Comparison of ENCODE assay signal across 14 cellular contexts in the genomic region with DNA sequence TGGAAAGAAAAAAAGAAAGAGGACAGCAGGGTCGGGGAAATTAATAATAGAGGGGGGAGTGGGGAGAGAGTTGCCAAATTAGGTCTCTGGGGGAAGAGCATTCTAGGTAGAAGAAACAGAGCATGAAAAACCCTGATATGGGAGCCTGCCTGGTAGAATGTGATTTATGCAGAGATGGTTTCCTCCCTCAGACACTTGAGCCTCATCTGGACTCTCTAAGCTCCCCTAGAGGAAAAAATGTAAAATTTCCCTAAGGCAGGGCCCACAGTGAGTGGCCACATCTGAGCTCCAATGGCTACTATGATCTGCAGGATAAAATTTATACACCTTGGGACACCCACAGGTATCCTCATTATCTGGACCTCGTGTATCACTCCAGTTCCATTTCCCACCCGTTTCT. TPM values are rescaled to one million over a fixed set of nuclear protein-coding genes. Genes with fewer than 3 reads are reported as not detected.
A peak's percentile ranks its signal among the peaks of the same experiment; 100 is the strongest.
DNase-seq lines count a peak whose midpoint lies in the region; ATAC-seq, FAIRE-seq and TF ChIP-seq lines count a peak whose summit lies in the region.
"Had no signal": no experiment of that assay in that cellular context is flagged by ENCODE, and none has a peak within 500 bp of the region (broad histone marks: within the 10 kb centered on the region; RNA-seq: fewer than 3 reads in every experiment).

No MANE protein-coding gene starts in this region.

- FAIRE-seq in bronchial epithelial cell (lab: Jason Lieb, UNC): no peak

- ATAC-seq in right lobe of liver (no peak), HG03469 (IDR thresholded peaks at IDR 0.05; ENCODE audit: unreplicated experiment) (no peak), GM18870 (IDR thresholded peaks at IDR 0.05; ENCODE audit: unreplicated experiment) (no peak)

- POLR2A ChIA-PET in AG04450 (lab: Yijun Ruan, JAX): no interaction called here

- H3K27me3 ChIP-seq in AG04450 (ENCODE audit: control insufficient read depth, insufficient read depth, low read length) (no peaks in the 10 kb centered on the region), bronchial epithelial cell (ENCODE audit: control insufficient read depth, insufficient read depth, low read length) (no peaks in the 10 kb centered on the region), right lobe of liver (no peaks in the 10 kb centered on the region)

- H3K4me3 ChIP-seq in AG04450 (ENCODE audit: low read depth, low read length) (no peak overlapping the region), HFF-Myc (replicated peaks; ENCODE audit: low read depth, low read length) (no peak overlapping the region), bronchial epithelial cell (ENCODE audit: low read depth, low read length) (no peak overlapping the region), right lobe of liver (no peak overlapping the region)
- H3K4me3 ChIP-seq: esophagus muscularis mucosa had no signal

- no peak for TF ChIP-seq POLR2A in right lobe of liver (IDR thresholded peaks at IDR 0.05)

- intact Hi-C loops in right lobe of liver (cut with DNase I): no loop called here

- H3K36me3 ChIP-seq in bronchial epithelial cell (ENCODE audit: control insufficient read depth, insufficient read depth, low read length): no peaks in the 10 kb centered on the region
- no peaks in the 10 kb centered on the region for H3K36me3 ChIP-seq in right lobe of liver
- H3K36me3 ChIP-seq: esophagus muscularis mucosa had no signal

- H3K27ac ChIP-seq in AG04450 (ENCODE audit: low read depth, low read length) (no peak overlapping the region), right lobe of liver (peak overlapping the region in 2 of 3 donors; percentile 12 to 40)
- H3K27ac ChIP-seq: VCaP had no signal

- WGBS in right lobe of liver (ENCODE audit: insufficient coverage, low coverage, low lambda C conversion rate, missing lambda C conversion rate): 83% methylated on average over 3 of the region's 3 CpGs

- H3K4me1 ChIP-seq in right lobe of liver: peaks cover 0 to 33% (median 1%) of the 10 kb centered on the region in 4 donors

- TF ChIP-seq CTCF in AG04450 (IDR thresholded peaks at IDR 0.05; ENCODE audit: low read depth, low read length) (peak; percentile 55), HFF-Myc (IDR thresholded peaks at IDR 0.05; ENCODE audit: low read depth, low read length, missing control alignments) (peak; percentile 35), bronchial epithelial cell (IDR thresholded peaks at IDR 0.05; ENCODE audit: insufficient read depth, low read length, severe bottlenecking) (peak; percentile 30), right lobe of liver (IDR thresholded peaks at IDR 0.05) (peak in 1 of 4 donors; percentile 12)

- DNase-seq in AG04450 (ENCODE audit: low read depth, low spot score) (no peak), HFF-Myc (ENCODE audit: extremely low read depth, low read depth) (no peak), bronchial epithelial cell (ENCODE audit: low read depth) (no peak), right lobe of liver (peak in 1 of 3 donors; percentile 4), NOMO-1 treated with dmso at 0.1 percent for 144 hours (lab: John Stamatoyannopoulos, UW; ENCODE audit: unreplicated experiment) (no peak), occipital lobe (lab: John Stamatoyannopoulos, UW) (no peak)
- DNase-seq: activated naive CD4-positive, alpha-beta T cell; DMS79; naive B cell had no signal

- H3K9me3 ChIP-seq in AG04450 (ENCODE audit: control insufficient read depth, insufficient read depth, low read length): no peaks in the 10 kb centered on the region; the same call in 1 of the 2 replicates
- no peaks in the 10 kb centered on the region for H3K9me3 ChIP-seq in right lobe of liver
- H3K9me3 ChIP-seq: esophagus muscularis mucosa had no signal

- CTCF ChIA-PET in AG04450 (lab: Charles Lee): interaction anchor here (0.8 to 1.7 kb wide), 5 partner anchors 10 to 51 kb away, joined by 3 to 6 read pairs (median 3); no protein-coding TSS in a partner anchor

RNA-seq across cellular contexts. Expression of gene EPAS1, which starts 20.6 kb away (rescaled TPM):
- polyA plus RNA-seq in AG04450 (2011; rRNA removed): 506 and 522 TPM in 2 replicates
- polyA minus RNA-seq in AG04450 (2011; rRNA and poly(A)+ RNA removed): 444 and 588 TPM in 2 replicates
- total RNA-seq in bronchial epithelial cell: 99.8 and 102 TPM in 2 replicates
- 100 to 1,000 TPM; 101 to 232 (median 170) TPM for total RNA-seq in right lobe of liver
- 6.1 TPM for total RNA-seq in occipital lobe
- polyA plus RNA-seq: IgD-negative memory B cell had no signal

Comparison
In these comparisons a context has a peak if more than half of its experiments do, and no peak if none do; other contexts are left out.
1. RNA of gene EPAS1, which starts 20.6 kb away (total RNA-seq): 101 to 232 TPM in right lobe of liver and 99.8 to 102 TPM in bronchial epithelial cell; 6.1 TPM in occipital lobe (single experiment); every median in the first group is over 10 times any median in the second.